In the genomic region with DNA sequence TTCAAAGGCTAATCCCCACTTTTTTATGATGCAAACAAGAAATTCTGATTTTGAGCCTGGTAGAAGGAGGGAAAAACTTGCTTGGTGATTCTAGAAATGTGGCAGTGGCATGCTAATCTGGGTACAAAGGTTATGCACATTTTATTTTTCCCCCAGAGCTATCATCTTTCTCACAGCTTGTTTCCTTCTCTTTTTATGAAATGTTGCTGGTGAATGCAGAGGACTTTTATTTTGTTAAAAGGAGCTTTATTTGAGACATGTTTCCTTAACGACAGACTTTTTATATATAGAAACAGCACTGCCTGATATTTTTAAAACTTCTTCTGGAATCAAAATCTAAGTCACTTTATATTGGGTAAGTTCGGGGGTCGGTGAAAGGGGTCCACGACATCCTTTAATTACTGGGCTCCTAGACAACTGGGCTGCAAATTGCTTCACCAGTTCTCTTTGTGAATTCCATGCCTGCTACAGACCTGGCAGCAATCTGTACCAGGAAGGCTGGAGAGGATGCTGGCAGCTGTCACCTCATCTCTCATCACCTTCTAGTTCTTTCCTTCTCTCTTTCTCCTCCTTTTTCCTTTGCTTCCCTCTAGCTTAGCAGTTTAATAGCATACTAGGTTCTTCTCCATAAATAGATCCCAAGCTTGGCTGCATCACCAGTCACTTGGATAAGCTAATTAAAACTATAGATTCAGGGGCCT, we compare ENCODE assay signal across 21 cellular contexts.
DNase-seq lines count a peak whose midpoint lies in the region; ATAC-seq and TF ChIP-seq lines count a peak whose summit lies in the region.
"Had no signal": no experiment of that assay in that cellular context is flagged by ENCODE, and none has a peak within 500 bp of the region (broad histone marks: within the 10 kb centered on the region; RNA-seq: fewer than 3 reads in every experiment).

No MANE protein-coding gene starts in this region.

- DNase-seq in DMS 273 (lab: John Stamatoyannopoulos, UW; ENCODE audit: unreplicated experiment) (peak; percentile 1), DMS 273 treated with DMSO at 0.1 percent for 48 hours (lab: John Stamatoyannopoulos, UW) (no peak), NCI-H446 (lab: John Stamatoyannopoulos, UW) (peak; percentile 5 to 28), cerebellar cortex (ENCODE audit: low spot score) (peak; percentile 88), osteocyte (ENCODE audit: extremely low spot score, unreplicated experiment) (no peak)
- no peak for DNase-seq in activated CD8-positive, alpha-beta memory T cell treated with anti-CD3 and anti-CD28 coated beads, Interleukin-2, amount 10 ng/mL, durations not matched to agents 7 days and 5 days
- DNase-seq: activated CD4-positive, alpha-beta T cell treated with anti-CD3 and anti-CD28 coated beads, Interleukin-2, amount 10 ng/mL, durations not matched to agents 7 days and 5 days; activated T-cell treated with anti-CD3 and anti-CD28 coated beads, Interleukin-2, amount 50 U/mL, for 1 hour; DND-41; effector memory CD8-positive, alpha-beta T cell; GM23248; left cardiac atrium; NCI-H1105; NCI-H2227 treated with DMSO at 0.1 percent for 48 hours; ovary; PC-3; stimulated activated CD4-positive, alpha-beta T cell treated with anti-CD3 and anti-CD28 coated beads, Interleukin-4, amount 100 ng/mL, for 4 hours had no signal

- H3K27me3 Mint-ChIP-seq in osteocyte (ENCODE audit: unreplicated experiment) = no peaks in the 10 kb centered on the region
- H3K27me3 Mint-ChIP-seq in activated CD8-positive, alpha-beta memory T cell treated with anti-CD3 and anti-CD28 coated beads, Interleukin-2, amount 10 ng/mL, durations not matched to agents 7 days and 5 days = peaks cover 8% of the 10 kb centered on the region

- TF ChIP-seq CTCF in osteocyte (IDR thresholded peaks at IDR 0.05) = no peak

- H3K4me3 Mint-ChIP-seq in osteocyte (ENCODE audit: unreplicated experiment) = peak overlapping the region; percentile 23
- H3K4me3 Mint-ChIP-seq in activated CD8-positive, alpha-beta memory T cell treated with anti-CD3 and anti-CD28 coated beads, Interleukin-2, amount 10 ng/mL, durations not matched to agents 7 days and 5 days = no peak overlapping the region
- H3K4me3 Mint-ChIP-seq: activated CD4-positive, alpha-beta T cell treated with anti-CD3 and anti-CD28 coated beads, Interleukin-2, amount 10 ng/mL, durations not matched to agents 7 days and 5 days; activated naive CD4-positive, alpha-beta T cell treated with anti-CD3 and anti-CD28 coated beads, Interleukin-2, amount 50 U/mL, for 24 hours; effector memory CD8-positive, alpha-beta T cell had no signal

- peak overlapping the region; percentile 92 for H3K27ac Mint-ChIP-seq in osteocyte (ENCODE audit: unreplicated experiment)
- H3K27ac Mint-ChIP-seq in activated CD8-positive, alpha-beta memory T cell treated with anti-CD3 and anti-CD28 coated beads, Interleukin-2, amount 10 ng/mL, durations not matched to agents 7 days and 5 days = no peak overlapping the region
- H3K27ac Mint-ChIP-seq: activated CD4-positive, alpha-beta T cell treated with anti-CD3 and anti-CD28 coated beads, Interleukin-2, amount 10 ng/mL, durations not matched to agents 7 days and 5 days; activated naive CD4-positive, alpha-beta T cell treated with anti-CD3 and anti-CD28 coated beads, Interleukin-2, amount 50 U/mL, for 24 hours; effector memory CD8-positive, alpha-beta T cell had no signal

- peaks cover 9% of the 10 kb centered on the region for H3K36me3 Mint-ChIP-seq in osteocyte (ENCODE audit: unreplicated experiment)
- H3K36me3 Mint-ChIP-seq in activated CD8-positive, alpha-beta memory T cell treated with anti-CD3 and anti-CD28 coated beads, Interleukin-2, amount 10 ng/mL, durations not matched to agents 7 days and 5 days = no peaks in the 10 kb centered on the region
- H3K36me3 Mint-ChIP-seq: activated naive CD4-positive, alpha-beta T cell treated with anti-CD3 and anti-CD28 coated beads, Interleukin-2, amount 50 U/mL, for 24 hours had no signal

- CTCF ChIA-PET in activated CD8-positive, alpha-beta memory T cell treated with anti-CD3 and anti-CD28 coated beads, Interleukin-2, amount 10 ng/mL, durations not matched to agents 7 days and 5 days (lab: Charles Lee) = no interaction called here

- no peaks in the 10 kb centered on the region for H3K9me3 Mint-ChIP-seq in osteocyte (ENCODE audit: unreplicated experiment)
- H3K9me3 Mint-ChIP-seq in activated CD8-positive, alpha-beta memory T cell treated with anti-CD3 and anti-CD28 coated beads, Interleukin-2, amount 10 ng/mL, durations not matched to agents 7 days and 5 days (ENCODE audit: low read depth) = no peaks in the 10 kb centered on the region
- H3K9me3 Mint-ChIP-seq: activated CD4-positive, alpha-beta T cell treated with anti-CD3 and anti-CD28 coated beads, Interleukin-2, amount 10 ng/mL, durations not matched to agents 7 days and 5 days; activated naive CD4-positive, alpha-beta T cell treated with anti-CD3 and anti-CD28 coated beads, Interleukin-2, amount 50 U/mL, for 24 hours; effector memory CD8-positive, alpha-beta T cell had no signal

- peaks cover 93% of the 10 kb centered on the region for H3K4me1 Mint-ChIP-seq in osteocyte (ENCODE audit: unreplicated experiment)
- H3K4me1 Mint-ChIP-seq in activated CD8-positive, alpha-beta memory T cell treated with anti-CD3 and anti-CD28 coated beads, Interleukin-2, amount 10 ng/mL, durations not matched to agents 7 days and 5 days = no peaks in the 10 kb centered on the region
- H3K4me1 Mint-ChIP-seq: activated CD4-positive, alpha-beta T cell treated with anti-CD3 and anti-CD28 coated beads, Interleukin-2, amount 10 ng/mL, durations not matched to agents 7 days and 5 days; activated naive CD4-positive, alpha-beta T cell treated with anti-CD3 and anti-CD28 coated beads, Interleukin-2, amount 50 U/mL, for 24 hours had no signal

- ATAC-seq in HG02642 (IDR thresholded peaks at IDR 0.05; ENCODE audit: poor library complexity, unreplicated experiment) = no peak
- no peak for ATAC-seq in HG02571 (IDR thresholded peaks at IDR 0.05; ENCODE audit: unreplicated experiment)
- no peak for ATAC-seq in activated CD8-positive, alpha-beta memory T cell treated with anti-CD3 and anti-CD28 coated beads, Interleukin-2, amount 10 ng/mL, durations not matched to agents 7 days and 5 days
- ATAC-seq: effector memory CD8-positive, alpha-beta T cell; PC-3; SK-N-SH treated with all-trans-retinoic acid at 6 μM for 48 hours had no signal

Comparison
In these comparisons a context has a peak if more than half of its experiments do, and no peak if none do; other contexts are left out.
1. DNase-seq: peak in DMS 273 (single experiment), NCI-H446 (2 of 2) and cerebellar cortex (single experiment); none in DMS 273 treated with DMSO at 0.1 percent for 48 hours (single experiment), osteocyte (single experiment) and activated CD8-positive, alpha-beta memory T cell treated with anti-CD3 and anti-CD28 coated beads, Interleukin-2, amount 10 ng/mL, durations not matched to agents 7 days and 5 days (single experiment).